In genomic region chr16:117381-118365, GRCh38 we compare ENCODE assay signal across 9 cellular contexts. TPM values are rescaled to one million over a fixed set of nuclear protein-coding genes. Genes with fewer than 3 reads are reported as not detected.
DNase-seq lines count a peak whose midpoint lies in the region; ATAC-seq and TF ChIP-seq lines count a peak whose summit lies in the region.
"Had no signal": no experiment of that assay in that cellular context is flagged by ENCODE, and none has a peak within 500 bp of the region (broad histone marks: within the 10 kb centered on the region; RNA-seq: fewer than 3 reads in every experiment).

No MANE protein-coding gene starts in this region.

- no peaks in the 10 kb centered on the region for H3K9me3 ChIP-seq in suprapubic skin

- TF ChIP-seq EP300 in suprapubic skin (IDR thresholded peaks at IDR 0.05), result no peak

- 56% methylated on average over 12 of the region's 19 CpGs for WGBS in suprapubic skin

- POLR2A ChIA-PET in activated CD4-positive, alpha-beta memory T cell treated with anti-CD3 and anti-CD28 coated beads for 36 hours (lab: Charles Lee), result interaction anchor here (1.6 kb wide), 1 partner anchor 11 kb away, joined by 3 read pairs; no protein-coding TSS in a partner anchor

- no peaks in the 10 kb centered on the region for H3K27me3 Mint-ChIP-seq in activated CD4-positive, alpha-beta memory T cell treated with anti-CD3 and anti-CD28 coated beads for 36 hours
- no peaks in the 10 kb centered on the region for H3K27me3 Mint-ChIP-seq in effector memory CD8-positive, alpha-beta T cell
- no peaks in the 10 kb centered on the region for H3K27me3 Mint-ChIP-seq in natural killer cell (ENCODE audit: low read depth in 2 of 2)

- peaks cover 9% of the 10 kb centered on the region for H3K4me1 Mint-ChIP-seq in activated CD4-positive, alpha-beta memory T cell treated with anti-CD3 and anti-CD28 coated beads for 36 hours (ENCODE audit: low read depth)
- peaks cover 0 to 7% of the 10 kb centered on the region in 2 donors for H3K4me1 Mint-ChIP-seq in effector memory CD8-positive, alpha-beta T cell (ENCODE audit: low read depth in 2 of 2)
- peaks cover 11% of the 10 kb centered on the region in 2 donors for H3K4me1 Mint-ChIP-seq in natural killer cell

- H3K4me3 Mint-ChIP-seq in activated CD4-positive, alpha-beta memory T cell treated with anti-CD3 and anti-CD28 coated beads for 36 hours, result no peak overlapping the region
- no peak overlapping the region for H3K4me3 Mint-ChIP-seq in effector memory CD8-positive, alpha-beta T cell
- no peak overlapping the region for H3K4me3 Mint-ChIP-seq in natural killer cell

- CTCF ChIA-PET in activated CD4-positive, alpha-beta memory T cell treated with anti-CD3 and anti-CD28 coated beads for 36 hours (lab: Charles Lee), result interaction anchor here (0.6 to 4.7 kb wide), 17 partner anchors 8 to 459 kb away, joined by 3 to 49 read pairs (median 4); partner anchors contain the start of genes HBM and NPRL3

- H3K9me3 Mint-ChIP-seq in activated CD4-positive, alpha-beta memory T cell treated with anti-CD3 and anti-CD28 coated beads for 36 hours, result no peaks in the 10 kb centered on the region
- no peaks in the 10 kb centered on the region for H3K9me3 Mint-ChIP-seq in effector memory CD8-positive, alpha-beta T cell
- H3K9me3 Mint-ChIP-seq in natural killer cell, result no peaks in the 10 kb centered on the region

- peaks cover 6% of the 10 kb centered on the region for H3K4me1 ChIP-seq in suprapubic skin

- no peaks in the 10 kb centered on the region; the same call in 1 of the 2 replicates for H3K36me3 ChIP-seq in H7 (replicated peaks; ENCODE audit: control insufficient read depth, insufficient read depth, low read length)
- peaks cover 24% of the 10 kb centered on the region for H3K36me3 ChIP-seq in suprapubic skin

- peak; percentile 91 for TF ChIP-seq CTCF in natural killer cell (IDR thresholded peaks at IDR 0.05)
- peak; percentile 21 to 52 for TF ChIP-seq CTCF in suprapubic skin (IDR thresholded peaks at IDR 0.05)

- DNase-seq in AG20443 (ENCODE audit: low spot score) (peak; percentile 76), H7 (peak; percentile 94), NCI-H69 (lab: John Stamatoyannopoulos, UW) (peak; percentile 94), natural killer cell (peak; percentile 56), suprapubic skin (ENCODE audit: low spot score in 2 of 2) (peak in 1 of 2 donors; percentile 71)
- DNase-seq in activated CD4-positive, alpha-beta memory T cell treated with anti-CD3 and anti-CD28 coated beads for 36 hours, result peak; percentile 63
- peak; percentile 59 to 65 (median 64) for DNase-seq in effector memory CD8-positive, alpha-beta T cell

- intact Hi-C loops in activated CD4-positive, alpha-beta memory T cell treated with anti-CD3 and anti-CD28 coated beads for 36 hours (cut with micrococcal nuclease), result no loop called here
- intact Hi-C loops in natural killer cell (cut with micrococcal nuclease), result loop anchor here (1.0 kb wide), 1 partner anchor 64 kb away; no protein-coding TSS in a partner anchor

- H3K27ac Mint-ChIP-seq in activated CD4-positive, alpha-beta memory T cell treated with anti-CD3 and anti-CD28 coated beads for 36 hours, result no peak overlapping the region
- peak overlapping the region in 1 of 2 donors; percentile 12 for H3K27ac Mint-ChIP-seq in effector memory CD8-positive, alpha-beta T cell
- H3K27ac Mint-ChIP-seq in natural killer cell, result no peak overlapping the region

- H3K36me3 Mint-ChIP-seq in activated CD4-positive, alpha-beta memory T cell treated with anti-CD3 and anti-CD28 coated beads for 36 hours, result peaks cover 13% of the 10 kb centered on the region
- H3K36me3 Mint-ChIP-seq in effector memory CD8-positive, alpha-beta T cell (ENCODE audit: insufficient read depth), result peaks cover 32% of the 10 kb centered on the region
- H3K36me3 Mint-ChIP-seq in natural killer cell, result peaks cover 8% of the 10 kb centered on the region

- H3K27me3 ChIP-seq in H7 (ENCODE audit: control insufficient read depth, insufficient read depth, low read length), result no peaks in the 10 kb centered on the region
- no peaks in the 10 kb centered on the region for H3K27me3 ChIP-seq in suprapubic skin

- H3K4me3 ChIP-seq in H7 (ENCODE audit: insufficient read depth, low read depth, low read length) (no peak overlapping the region), suprapubic skin (no peak overlapping the region)

- H3K27ac ChIP-seq in suprapubic skin, result no peak overlapping the region

- peak; percentile 80 for ATAC-seq in effector memory CD8-positive, alpha-beta T cell (replicated peaks)
- ATAC-seq in natural killer cell, result peak; percentile 64 to 95 (median 86)
- no peak for ATAC-seq in GM18861 (IDR thresholded peaks at IDR 0.05; ENCODE audit: unreplicated experiment)

- no peak for TF ChIP-seq POLR2A in suprapubic skin (IDR thresholded peaks at IDR 0.05)

RNA-seq across cellular contexts. Expression of gene NPRL3, which starts 20.8 kb away (rescaled TPM):
- total RNA-seq in H7 (2014; rRNA removed; shearing (Covaris generic)), result 9.9 and 10.9 TPM in 2 replicates
- 10 to 100 TPM; 36.6 to 42.9 TPM for total RNA-seq in activated CD4-positive, alpha-beta memory T cell treated with anti-CD3 and anti-CD28 coated beads for 36 hours
- total RNA-seq in natural killer cell (10 to 100 TPM; 44.8 to 62.1 (median 55.7) TPM), suprapubic skin (10 to 100 TPM; 21.1 to 48.3 (median 35.6) TPM)

RNA-seq across cellular contexts. Expression of gene HBZ, which starts 34.8 kb away (rescaled TPM):
- not detected in 2 replicates for total RNA-seq in H7 (2014; rRNA removed; shearing (Covaris generic))
- not detected for total RNA-seq in activated CD4-positive, alpha-beta memory T cell treated with anti-CD3 and anti-CD28 coated beads for 36 hours
- total RNA-seq in natural killer cell (not detected), suprapubic skin (not detected)
- total RNA-seq: pulmonary artery endothelial cell had no signal

RNA-seq across cellular contexts. Expression of gene MPG, which starts 39.6 kb away (rescaled TPM):
- 140 and 181 TPM in 2 replicates for total RNA-seq in H7 (2014; rRNA removed; shearing (Covaris generic))
- 10 to 100 TPM; 53.1 to 58.7 TPM for total RNA-seq in activated CD4-positive, alpha-beta memory T cell treated with anti-CD3 and anti-CD28 coated beads for 36 hours
- 10 to 100 TPM; 29.9 to 34.3 (median 31.5) TPM for total RNA-seq in natural killer cell
- total RNA-seq in suprapubic skin, result 10 to 100 TPM; 46.8 to 94.4 (median 70.9) TPM

RNA-seq across cellular contexts. Expression of gene RHBDF1, which starts 45.2 kb away (rescaled TPM):
- 38.2 and 42.5 TPM in 2 replicates for total RNA-seq in H7 (2014; rRNA removed; shearing (Covaris generic))
- total RNA-seq in activated CD4-positive, alpha-beta memory T cell treated with anti-CD3 and anti-CD28 coated beads for 36 hours, result under 1 TPM in 1 of 2 experiments, not detected in 1; 0.43 TPM
- total RNA-seq in natural killer cell (1 to 10 TPM in 1 of 3 donors, under 1 TPM in 2; 0.26 to 1.1 (median 0.78) TPM), suprapubic skin (100 to 1,000 TPM in 1 of 4 donors, 10 to 100 TPM in 3; 32.1 to 107 (median 41.2) TPM)

RNA-seq across cellular contexts. Expression of gene HBM, which starts 48.1 kb away (rescaled TPM):
- not detected in 2 replicates for total RNA-seq in H7 (2014; rRNA removed; shearing (Covaris generic))
- total RNA-seq in activated CD4-positive, alpha-beta memory T cell treated with anti-CD3 and anti-CD28 coated beads for 36 hours, result not detected
- not detected for total RNA-seq in natural killer cell
- total RNA-seq in suprapubic skin, result not detected
- total RNA-seq: pulmonary artery endothelial cell had no signal
